20 cellular contexts compared by ENCODE assay signal in the genomic region with DNA sequence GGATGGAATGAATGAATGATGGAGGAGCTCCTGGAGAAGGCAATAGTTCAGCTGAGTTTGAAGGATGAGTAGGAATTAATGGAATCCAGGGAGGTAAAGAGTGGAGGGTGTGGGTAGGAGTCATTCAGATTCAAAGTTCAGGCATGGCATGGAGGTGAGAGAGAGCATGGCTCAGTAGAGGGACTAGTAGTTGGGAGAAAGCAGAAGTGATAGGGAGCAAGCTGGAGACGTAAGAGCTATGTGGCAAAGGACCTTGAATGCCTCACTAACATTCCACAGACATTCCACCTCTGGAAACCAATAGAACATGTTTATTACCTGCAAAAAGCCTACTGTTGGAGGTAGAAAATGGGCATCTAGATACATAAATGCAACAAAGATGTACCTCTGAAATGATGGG.
"Had no signal": no experiment of that assay in that cellular context is flagged by ENCODE, and none has a peak within 500 bp of the region (broad histone marks: within the 10 kb centered on the region; RNA-seq: fewer than 3 reads in every experiment).

No MANE protein-coding gene starts in this region.

- H3K36me3 ChIP-seq: lower lobe of right lung, upper lobe of left lung, WERI-Rb-1 had no signal

- DNase-seq: activated CD4-positive, alpha-beta T cell treated with anti-CD3 and anti-CD28 coated beads for 36 hours; activated CD8-positive, alpha-beta memory T cell treated with anti-CD3 and anti-CD28 coated beads, Interleukin-2, amount 50 U/mL, for 48 hours; activated CD8-positive, alpha-beta T cell treated with anti-CD3 and anti-CD28 coated beads for 36 hours; activated naive CD4-positive, alpha-beta T cell; activated naive CD8-positive, alpha-beta T cell treated with anti-CD3 and anti-CD28 coated beads, Interleukin-2, amount 50 U/mL, for 24 hours; aorta; effector CD8-positive, alpha-beta T cell; foreskin melanocyte; left cardiac atrium; lower lobe of right lung; natural killer cell; stimulated activated CD4-positive, alpha-beta T cell treated with anti-CD3 and anti-CD28 coated beads, Interleukin-4, amount 100 ng/mL, for 1 hour; stimulated activated naive CD4-positive, alpha-beta T cell treated with Interleukin-2 at 50 U/mL for 16 hours; T-helper 1 cell; upper lobe of left lung; WERI-Rb-1 had no signal

- H3K36me3 Mint-ChIP-seq: natural killer cell had no signal

- H3K9me3 ChIP-seq: lower lobe of right lung, neutrophil, upper lobe of left lung had no signal

- H3K9me3 Mint-ChIP-seq: activated CD8-positive, alpha-beta T cell treated with anti-CD3 and anti-CD28 coated beads for 36 hours; activated naive CD8-positive, alpha-beta T cell treated with anti-CD3 and anti-CD28 coated beads, Interleukin-2, amount 50 U/mL, for 24 hours; activated T-helper 1 cell treated with anti-CD3 and anti-CD28 coated beads, Interleukin-12 subunit alpha, Interleukin-12 subunit beta, Interleukin-2, Interleukin-4 antibody, amounts not matched to agents 30 ng/mL and 10 ng/mL and 1 ng/mL, durations not matched to agents 14 hours and 24 hours and 36 hours; natural killer cell had no signal

- H3K27ac ChIP-seq: lower lobe of right lung, neutrophil, parathyroid adenoma, upper lobe of left lung, WERI-Rb-1 had no signal

- H3K4me3 ChIP-seq: lower lobe of right lung, upper lobe of left lung had no signal

- ATAC-seq: activated CD4-positive, alpha-beta T cell treated with anti-CD3 and anti-CD28 coated beads for 36 hours; activated CD8-positive, alpha-beta T cell treated with anti-CD3 and anti-CD28 coated beads for 36 hours; activated naive CD8-positive, alpha-beta T cell treated with anti-CD3 and anti-CD28 coated beads, Interleukin-2, amount 50 U/mL, for 24 hours; left cardiac atrium; lower lobe of right lung; natural killer cell; SK-N-SH treated with all-trans-retinoic acid at 6 μM for 48 hours had no signal

- H3K4me1 ChIP-seq: lower lobe of right lung, parathyroid adenoma, upper lobe of left lung had no signal

- H3K4me3 Mint-ChIP-seq: activated CD4-positive, alpha-beta T cell treated with anti-CD3 and anti-CD28 coated beads for 36 hours; activated CD8-positive, alpha-beta T cell treated with anti-CD3 and anti-CD28 coated beads for 36 hours; activated naive CD8-positive, alpha-beta T cell treated with anti-CD3 and anti-CD28 coated beads, Interleukin-2, amount 50 U/mL, for 24 hours; activated T-helper 1 cell treated with anti-CD3 and anti-CD28 coated beads, Interleukin-12 subunit alpha, Interleukin-12 subunit beta, Interleukin-2, Interleukin-4 antibody, amounts not matched to agents 30 ng/mL and 10 ng/mL and 1 ng/mL, durations not matched to agents 14 hours and 24 hours and 36 hours; natural killer cell had no signal

- H3K27me3 ChIP-seq: neutrophil, upper lobe of left lung had no signal

- H3K27ac Mint-ChIP-seq: activated CD4-positive, alpha-beta T cell treated with anti-CD3 and anti-CD28 coated beads for 36 hours; activated CD8-positive, alpha-beta T cell treated with anti-CD3 and anti-CD28 coated beads for 36 hours; activated naive CD8-positive, alpha-beta T cell treated with anti-CD3 and anti-CD28 coated beads, Interleukin-2, amount 50 U/mL, for 24 hours; activated T-helper 1 cell treated with anti-CD3 and anti-CD28 coated beads, Interleukin-12 subunit alpha, Interleukin-12 subunit beta, Interleukin-2, Interleukin-4 antibody, amounts not matched to agents 30 ng/mL and 10 ng/mL and 1 ng/mL, durations not matched to agents 14 hours and 24 hours and 36 hours; natural killer cell had no signal

- H3K27me3 Mint-ChIP-seq: activated CD4-positive, alpha-beta T cell treated with anti-CD3 and anti-CD28 coated beads for 36 hours; activated CD8-positive, alpha-beta T cell treated with anti-CD3 and anti-CD28 coated beads for 36 hours; activated naive CD8-positive, alpha-beta T cell treated with anti-CD3 and anti-CD28 coated beads, Interleukin-2, amount 50 U/mL, for 24 hours had no signal
